In the genomic region with DNA sequence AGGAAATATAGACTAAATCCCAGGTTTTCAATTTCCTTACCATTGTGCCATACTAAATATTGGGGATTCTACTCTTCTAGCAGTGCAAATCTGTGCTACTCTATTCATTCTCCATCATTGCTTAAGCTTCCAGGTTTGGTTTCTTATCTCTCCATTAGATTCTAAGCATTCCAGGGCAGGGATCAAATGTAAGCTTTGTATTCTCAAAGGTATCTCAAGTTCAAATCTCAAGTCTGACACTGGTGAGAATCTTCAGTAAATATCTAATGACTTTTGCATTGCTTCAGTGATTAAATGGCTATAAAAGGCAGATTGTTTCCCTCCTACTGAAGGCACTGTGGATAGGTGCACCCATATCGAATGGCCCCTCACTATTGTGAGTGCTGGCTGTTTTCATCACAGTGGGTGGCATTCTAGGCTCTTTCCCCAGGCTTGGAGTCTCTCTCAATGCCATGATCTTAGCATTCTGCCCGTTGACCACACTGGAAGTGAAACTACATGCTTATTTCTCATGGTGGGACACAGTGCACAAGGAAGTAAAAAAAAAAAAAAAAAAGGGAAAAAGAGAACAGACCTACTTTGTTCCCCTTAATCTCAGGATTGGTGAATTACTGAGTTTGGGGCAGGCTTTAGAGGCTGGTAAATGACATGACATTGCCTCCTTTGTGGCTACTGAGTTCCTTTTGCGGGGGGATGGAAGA, we compare ENCODE assay signal across 15 cellular contexts. TPM values are rescaled to one million over a fixed set of nuclear protein-coding genes. Genes with fewer than 3 reads are reported as not detected.
A peak's percentile ranks its signal among the peaks of the same experiment; 100 is the strongest.
DNase-seq lines count a peak whose midpoint lies in the region; ATAC-seq, FAIRE-seq and TF ChIP-seq lines count a peak whose summit lies in the region.
"Had no signal": no experiment of that assay in that cellular context is flagged by ENCODE, and none has a peak within 500 bp of the region (broad histone marks: within the 10 kb centered on the region; RNA-seq: fewer than 3 reads in every experiment).

No MANE protein-coding gene starts in this region.

- H3K4me1 Mint-ChIP-seq in CD14-positive monocyte (peaks cover 63% of the 10 kb centered on the region), memory B cell (peaks cover 28% of the 10 kb centered on the region)

- H3K9me3 Mint-ChIP-seq in CD14-positive monocyte (peaks cover 0 to 18% (median 5%) of the 10 kb centered on the region in 7 donors), memory B cell (no peaks in the 10 kb centered on the region)
- H3K9me3 Mint-ChIP-seq: HFFc6 had no signal

- H3K27ac Mint-ChIP-seq in CD14-positive monocyte (peak overlapping the region; percentile 81 to 95 (median 88)), memory B cell (peak overlapping the region; percentile 78)
- H3K27ac Mint-ChIP-seq: HFFc6 had no signal

- peak; percentile 52 for DNase-seq in CD14-positive monocyte (ENCODE audit: low spot score)
- no peak for DNase-seq in GM12892 (ENCODE audit: insufficient read length)
- peak; percentile 76 for DNase-seq in SK-MEL-5 (ENCODE audit: low read depth, low spot score)
- DNase-seq in memory B cell (ENCODE audit: low spot score in 2 of 2): no peak
- no peak for DNase-seq in GM03348 (ENCODE audit: low spot score)
- no peak for DNase-seq in LoVo (ENCODE audit: low spot score)
- no peak for DNase-seq in stimulated activated naive CD4-positive, alpha-beta T cell (lab: John Stamatoyannopoulos, UW)
- DNase-seq: activated CD8-positive, alpha-beta memory T cell treated with anti-CD3 and anti-CD28 coated beads, Interleukin-2, amount 50 U/mL, for 4 hours; HFFc6; NCI-H1105; NCI-H510A; right cardiac atrium had no signal

- H3K36me3 Mint-ChIP-seq in CD14-positive monocyte: peaks cover 0 to 2% of the 10 kb centered on the region in 2 donors
- H3K36me3 Mint-ChIP-seq in memory B cell: no peaks in the 10 kb centered on the region

- TF ChIP-seq CTCF in CD14-positive monocyte (IDR thresholded peaks at IDR 0.05): no peak

- H3K27me3 Mint-ChIP-seq in CD14-positive monocyte (ENCODE audit: low read depth in 3 of 3) (peaks cover 0 to 20% (median 0%) of the 10 kb centered on the region in 3 donors), memory B cell (no peaks in the 10 kb centered on the region)

- ATAC-seq in memory B cell (ENCODE audit: low read depth) (peak; percentile 9), GM18502 (IDR thresholded peaks at IDR 0.05; ENCODE audit: poor library complexity, unreplicated experiment) (no peak)

- intact Hi-C loops in CD14-positive monocyte (cut with micrococcal nuclease): no loop called here

- peak overlapping the region; percentile 42 to 51 for H3K4me3 Mint-ChIP-seq in CD14-positive monocyte
- H3K4me3 Mint-ChIP-seq in memory B cell: peak overlapping the region; percentile 21
- H3K4me3 Mint-ChIP-seq: HFFc6 had no signal

- peak; percentile 62 for FAIRE-seq in GM12892 (lab: Jason Lieb, UNC)
- FAIRE-seq: islet of Langerhans had no signal

- no peak for TF ChIP-seq POLR2A in GM12892 (IDR thresholded peaks at IDR 0.05; ENCODE audit: low read depth, low read length)

- in situ Hi-C loops in SK-MEL-5 (cut with HindIII; ENCODE audit: low pct_unique_long_range_greater_than_20kb, low sequenced_read_pairs): no loop called here

RNA-seq across cellular contexts. Expression of gene FAM9C, which starts 28.7 kb away (rescaled TPM):
- polyA plus RNA-seq in CD14-positive monocyte: not detected
- 0.17 TPM for polyA plus RNA-seq in GM12892 (2012; ENCODE audit: missing spikeins)
- total RNA-seq in SK-MEL-5 (2014; rRNA removed; shearing (Covaris generic)): not detected in 2 replicates
- not detected in 2 replicates for polyA plus RNA-seq in SK-MEL-5 (2015; cell fraction: cytosol; rRNA removed)
- polyA plus RNA-seq in SK-MEL-5 (2015; cell fraction: nucleus; rRNA removed): not detected in 2 replicates
- total RNA-seq: HFFc6, HT-29, right cardiac atrium had no signal

RNA-seq across cellular contexts. Expression of gene TMSB4X, which starts 40.8 kb away (rescaled TPM):
- over 10,000 TPM; 27,127 to 31,074 TPM for polyA plus RNA-seq in CD14-positive monocyte
- 23,212 TPM for polyA plus RNA-seq in GM12892 (2012; ENCODE audit: missing spikeins)
- not detected in 2 replicates for total RNA-seq in SK-MEL-5 (2014; rRNA removed; shearing (Covaris generic))
- 0.05 TPM in 1 of 2 replicates, not detected in the other for polyA plus RNA-seq in SK-MEL-5 (2015; cell fraction: cytosol; rRNA removed)
- polyA plus RNA-seq in SK-MEL-5 (2015; cell fraction: nucleus; rRNA removed): not detected in 2 replicates

Comparison
In these comparisons a context has a peak if more than half of its experiments do, and no peak if none do; other contexts are left out.
1. DNase-seq: peak in CD14-positive monocyte (single experiment) and SK-MEL-5 (single experiment); none in GM12892 (single experiment), memory B cell (0 of 2), GM03348 (single experiment), LoVo (single experiment) and stimulated activated naive CD4-positive, alpha-beta T cell (0 of 6).